In the genomic region with DNA sequence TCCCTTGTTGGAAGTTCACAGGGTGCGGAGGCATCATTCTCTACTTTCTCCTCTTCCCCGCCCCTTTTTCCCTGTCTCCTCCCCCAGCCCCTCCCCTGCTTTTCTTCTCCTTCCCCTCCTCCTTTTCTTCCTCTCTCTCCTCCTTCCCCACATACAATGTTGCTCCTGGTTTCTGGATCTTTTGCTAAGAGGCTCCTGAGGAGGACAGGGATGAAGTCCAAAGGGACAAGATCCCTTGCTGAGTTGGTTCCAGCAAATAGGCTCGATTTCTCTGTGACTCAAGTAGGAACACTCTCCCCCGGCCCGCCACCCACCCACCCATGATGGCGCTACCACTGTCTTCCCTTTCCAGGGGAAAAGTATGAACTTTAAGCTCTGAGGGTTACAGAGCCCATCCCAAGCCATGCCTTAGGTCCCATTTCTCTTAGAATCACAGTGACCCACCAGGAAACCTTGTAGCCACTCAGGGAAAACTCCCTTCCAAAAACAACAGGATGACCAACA, we compare ENCODE assay signal across 10 cellular contexts. TPM values are rescaled to one million over a fixed set of nuclear protein-coding genes. Genes with fewer than 3 reads are reported as not detected.
A peak's percentile ranks its signal among the peaks of the same experiment; 100 is the strongest.
DNase-seq lines count a peak whose midpoint lies in the region; ATAC-seq and TF ChIP-seq lines count a peak whose summit lies in the region.
"Had no signal": no experiment of that assay in that cellular context is flagged by ENCODE, and none has a peak within 500 bp of the region (broad histone marks: within the 10 kb centered on the region; RNA-seq: fewer than 3 reads in every experiment).

No MANE protein-coding gene starts in this region.

- TF ChIP-seq EP300 in SK-N-SH (IDR thresholded peaks at IDR 0.05; ENCODE audit: borderline replicate concordance in 1 of 2, low read depth in 1 of 2, low read length in 1 of 2) = no peak
- no peak for TF ChIP-seq EP300 in stomach (IDR thresholded peaks at IDR 0.05)

- H4K20me1 ChIP-seq in SK-N-SH (ENCODE audit: insufficient read depth) = no peaks in the 10 kb centered on the region

- H3K27me3 ChIP-seq in SK-N-SH (ENCODE audit: insufficient read depth) (no peaks in the 10 kb centered on the region), iPS-18a (ENCODE audit: control insufficient read depth, insufficient read depth, low read length) (peaks cover 12% of the 10 kb centered on the region), stomach (no peaks in the 10 kb centered on the region), body of pancreas (no peaks in the 10 kb centered on the region)
- H3K27me3 ChIP-seq: pancreas had no signal

- H3K9me3 ChIP-seq in SK-N-SH (no peaks in the 10 kb centered on the region), iPS-18a (ENCODE audit: control insufficient read depth, low read depth, low read length) (no peaks in the 10 kb centered on the region), stomach (no peaks in the 10 kb centered on the region), body of pancreas (no peaks in the 10 kb centered on the region)
- H3K9me3 ChIP-seq: esophagus muscularis mucosa, pancreas had no signal

- peak overlapping the region; percentile 58; the same call in 1 of the 2 replicates for H2AFZ ChIP-seq in SK-N-SH (ENCODE audit: low read depth)

- no peak for ATAC-seq in SK-N-SH treated with all-trans-retinoic acid at 6 μM for 48 hours
- ATAC-seq in GM21381 (IDR thresholded peaks at IDR 0.05; ENCODE audit: unreplicated experiment) = no peak
- ATAC-seq in body of pancreas = no peak

- no peaks in the 10 kb centered on the region for H3K36me3 ChIP-seq in SK-N-SH (replicated peaks in 1 of 2; ENCODE audit: control insufficient read depth in 1 of 2, insufficient read depth in 2 of 2, low read length in 1 of 2)
- H3K36me3 ChIP-seq in iPS-18a (ENCODE audit: control insufficient read depth, low read depth, low read length) = no peaks in the 10 kb centered on the region
- H3K36me3 ChIP-seq in stomach = peaks cover 0 to 13% (median 0%) of the 10 kb centered on the region in 4 donors
- no peaks in the 10 kb centered on the region for H3K36me3 ChIP-seq in body of pancreas (replicated peaks in 1 of 2; ENCODE audit: insufficient read depth in 1 of 2, low read depth in 2 of 2)
- H3K36me3 ChIP-seq: esophagus muscularis mucosa, pancreas had no signal

- WGBS in SK-N-SH (ENCODE audit: low lambda C conversion rate) = 91% methylated on average over 6 of the region's 6 CpGs
- 29 to 53% (median 47%) methylated on average over 6 of the region's 6 CpGs for WGBS in stomach, 5 donors
- 49 to 67% methylated on average over 6 of the region's 6 CpGs for WGBS in body of pancreas, 2 donors

- H3K4me1 ChIP-seq in SK-N-SH (ENCODE audit: control insufficient read depth in 1 of 2, insufficient read depth in 2 of 2, low read depth in 1 of 2, low read length in 1 of 2) = peaks cover 18 to 25% of the 10 kb centered on the region in 2 experiments
- H3K4me1 ChIP-seq in iPS-18a (ENCODE audit: control insufficient read depth, low read depth, low read length) = peaks cover 15% of the 10 kb centered on the region
- peaks cover 21 to 50% (median 38%) of the 10 kb centered on the region in 4 donors for H3K4me1 ChIP-seq in stomach
- peaks cover 19% of the 10 kb centered on the region for H3K4me1 ChIP-seq in body of pancreas

- intact Hi-C loops in stomach (cut with DNase I; ENCODE audit: low total_unique reads) (no loop called here), body of pancreas (cut with DNase I) (no loop called here)

- H3F3A ChIP-seq in SK-N-SH (replicated peaks; ENCODE audit: insufficient read depth) = peaks cover 10% of the 10 kb centered on the region

- DNase-seq in SK-N-SH = no peak
- peak; percentile 31 for DNase-seq in RPMI7951 (ENCODE audit: low read depth)
- peak; percentile 57 for DNase-seq in stomach
- no peak for DNase-seq in body of pancreas
- DNase-seq in OCI-M2 (lab: John Stamatoyannopoulos, UW; ENCODE audit: unreplicated experiment) = no peak

- H3K9me2 ChIP-seq in SK-N-SH = no peaks in the 10 kb centered on the region

- H3K27ac ChIP-seq in SK-N-SH (ENCODE audit: low read depth in 2 of 2, low read length in 1 of 2) = no peak overlapping the region
- H3K27ac ChIP-seq in iPS-18a (ENCODE audit: low read length) = no peak overlapping the region
- peak overlapping the region in 4 of 5 donors; percentile 12 to 98 (median 56) for H3K27ac ChIP-seq in stomach
- no peak overlapping the region for H3K27ac ChIP-seq in body of pancreas
- H3K27ac ChIP-seq: pancreas had no signal

- peak in 1 of 4 donors; percentile 22 for TF ChIP-seq POLR2A in stomach (IDR thresholded peaks at IDR 0.05)
- TF ChIP-seq POLR2A in body of pancreas (IDR thresholded peaks at IDR 0.05) = no peak

- POLR2A ChIA-PET in SK-N-SH (lab: Yijun Ruan, JAX) = no interaction called here

- TF ChIP-seq CTCF in SK-N-SH (IDR thresholded peaks at IDR 0.05) (no peak), stomach (IDR thresholded peaks at IDR 0.05) (no peak), body of pancreas (IDR thresholded peaks at IDR 0.05) (no peak)

- CTCF ChIA-PET in SK-N-SH (lab: Yijun Ruan, JAX) = interaction anchor here (0.6 to 6.4 kb wide), 15 partner anchors 13 to 301 kb away, joined by 3 to 53 read pairs (median 4); a partner anchor contains a TSS

- H3K4me3 ChIP-seq in SK-N-SH (ENCODE audit: low read depth in 2 of 2, low read length in 1 of 2) (no peak overlapping the region), iPS-18a (ENCODE audit: low read length) (peak overlapping the region; percentile 39), stomach (peak overlapping the region in 3 of 4 donors; percentile 55 to 88 (median 75)), body of pancreas (no peak overlapping the region)

- no peak overlapping the region for H3K9ac ChIP-seq in SK-N-SH
- H3K9ac ChIP-seq in iPS-18a (ENCODE audit: low read length) = no peak overlapping the region

- TF ChIP-seq RAD21 in SK-N-SH (IDR thresholded peaks at IDR 0.05; ENCODE audit: low read length) = no peak

- peak overlapping the region; percentile 64; the same call in 1 of the 2 replicates for H3K4me2 ChIP-seq in SK-N-SH

- peaks cover 22% of the 10 kb centered on the region for H3K79me2 ChIP-seq in SK-N-SH (ENCODE audit: insufficient read depth)

TF ChIP-seq in SK-N-SH, 30 proteins besides CTCF, POLR2A, EP300 and RAD21 (continues in another document):
- TF ChIP-seq NRF1 (IDR thresholded peaks at IDR 0.05; ENCODE audit: low read depth, low read length) (no peak), NFIC (IDR thresholded peaks at IDR 0.05; ENCODE audit: borderline replicate concordance) (no peak), EZH2phosphoT487 (IDR thresholded peaks at IDR 0.05; ENCODE audit: borderline replicate concordance, low read depth) (no peak), YY1 (IDR thresholded peaks at IDR 0.05; ENCODE audit: low read depth) (no peak)

TF ChIP-seq in SK-N-SH treated with all-trans-retinoic acid at 6 μM for 48 hours, 23 proteins besides CTCF, POLR2A, EP300 and RAD21 (continues in another document):
- TF ChIP-seq, protein P1, sequence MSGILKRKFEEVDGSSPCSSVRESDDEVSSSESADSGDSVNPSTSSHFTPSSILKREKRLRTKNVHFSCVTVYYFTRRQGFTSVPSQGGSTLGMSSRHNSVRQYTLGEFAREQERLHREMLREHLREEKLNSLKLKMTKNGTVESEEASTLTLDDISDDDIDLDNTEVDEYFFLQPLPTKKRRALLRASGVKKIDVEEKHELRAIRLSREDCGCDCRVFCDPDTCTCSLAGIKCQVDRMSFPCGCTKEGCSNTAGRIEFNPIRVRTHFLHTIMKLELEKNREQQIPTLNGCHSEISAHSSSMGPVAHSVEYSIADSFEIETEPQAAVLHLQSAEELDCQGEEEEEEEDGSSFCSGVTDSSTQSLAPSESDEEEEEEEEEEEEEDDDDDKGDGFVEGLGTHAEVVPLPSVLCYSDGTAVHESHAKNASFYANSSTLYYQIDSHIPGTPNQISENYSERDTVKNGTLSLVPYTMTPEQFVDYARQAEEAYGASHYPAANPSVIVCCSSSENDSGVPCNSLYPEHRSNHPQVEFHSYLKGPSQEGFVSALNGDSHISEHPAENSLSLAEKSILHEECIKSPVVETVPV (CRISPR knock-in tag; IDR thresholded peaks at IDR 0.05) = no peak
- TF ChIP-seq ESRRG (CRISPR knock-in tag; IDR thresholded peaks at IDR 0.05) (no peak), ZFP30 (CRISPR knock-in tag; IDR thresholded peaks at IDR 0.05) (no peak)

RNA-seq across cellular contexts. Expression of a gene that starts 0.9 kb away (rescaled TPM):
- polyA plus RNA-seq in SK-N-SH (2012; rRNA removed) (6.2 and 6.7 TPM in 2 replicates), stomach (10 to 100 TPM; 12.1 to 19.5 (median 14.0) TPM)
- 2.8 and 4.4 TPM in 2 replicates for polyA plus RNA-seq in SK-N-SH (2012; cell fraction: cytosol; rRNA removed)
- polyA plus RNA-seq in SK-N-SH (2012; cell fraction: nucleus; rRNA removed) = 15.1 and 17.2 TPM in 2 replicates
- total RNA-seq in RPMI7951 (2014; rRNA removed; shearing (Covaris generic)) = 11.7 and 11.8 TPM in 2 replicates
- total RNA-seq in stomach (100 to 1,000 TPM in 1 of 5 donors, 10 to 100 TPM in 2, 1 to 10 TPM in 2; 6.4 to 130 (median 12.9) TPM), body of pancreas (10 to 100 TPM in 1 of 2 donors, 1 to 10 TPM in 1; 4.9 to 10.1 TPM)

RNA-seq across cellular contexts. Expression of a gene that starts 10.9 kb away (rescaled TPM):
- not detected in 2 replicates for polyA plus RNA-seq in SK-N-SH (2012; rRNA removed)
- not detected in 2 replicates for polyA plus RNA-seq in SK-N-SH (2012; cell fraction: cytosol; rRNA removed)
- polyA plus RNA-seq in SK-N-SH (2012; cell fraction: nucleus; rRNA removed) = not detected in 2 replicates
- total RNA-seq in RPMI7951 (2014; rRNA removed; shearing (Covaris generic)) = not detected in 2 replicates
- over 10,000 TPM in 1 of 5 donors, 1,000 to 10,000 TPM in 3, 100 to 1,000 TPM in 1; 101 to 32,926 (median 1,172) TPM for total RNA-seq in stomach
- over 10,000 TPM in 2 of 3 donors, 1,000 to 10,000 TPM in 1; 8,432 to 48,206 (median 26,682) TPM for polyA plus RNA-seq in stomach
- 10 to 100 TPM; 48.8 to 91.1 TPM for total RNA-seq in body of pancreas

RNA-seq across cellular contexts. Expression of a gene that starts 43.4 kb away (rescaled TPM):
- polyA plus RNA-seq in SK-N-SH (2012; rRNA removed) (7.5 and 8.6 TPM in 2 replicates), stomach (1 to 10 TPM; 2.9 to 4.4 (median 4.1) TPM)
- polyA plus RNA-seq in SK-N-SH (2012; cell fraction: cytosol; rRNA removed) = 5.0 and 6.0 TPM in 2 replicates
- polyA plus RNA-seq in SK-N-SH (2012; cell fraction: nucleus; rRNA removed) = 20.0 and 30.2 TPM in 2 replicates
- total RNA-seq in RPMI7951 (2014; rRNA removed; shearing (Covaris generic)) = 1.2 and 2.3 TPM in 2 replicates
- total RNA-seq in stomach (10 to 100 TPM in 1 of 5 donors, 1 to 10 TPM in 3, under 1 TPM in 1; 0.29 to 22.2 (median 3.1) TPM), body of pancreas (1 to 10 TPM; 2.6 to 5.3 TPM)

RNA-seq across cellular contexts. Expression of a gene that starts 44.3 kb away (rescaled TPM):
- polyA plus RNA-seq in SK-N-SH (2012; rRNA removed) (3.9 and 5.0 TPM in 2 replicates), stomach (1 to 10 TPM in 2 of 3 donors, not detected in 1; 1.9 to 4.8 TPM)
- 0.46 and 0.96 TPM in 2 replicates for polyA plus RNA-seq in SK-N-SH (2012; cell fraction: cytosol; rRNA removed)
- polyA plus RNA-seq in SK-N-SH (2012; cell fraction: nucleus; rRNA removed) = 57.9 and 78.4 TPM in 2 replicates
- total RNA-seq in RPMI7951 (2014; rRNA removed; shearing (Covaris generic)) = 0.12 and 0.88 TPM in 2 replicates
- total RNA-seq in stomach (10 to 100 TPM in 3 of 5 donors, 1 to 10 TPM in 2; 4.4 to 77.0 (median 27.8) TPM), body of pancreas (10 to 100 TPM in 1 of 2 donors, 1 to 10 TPM in 1; 4.4 to 16.8 TPM)

RNA-seq across cellular contexts. Expression of a gene that starts 51.2 kb away (rescaled TPM):
- polyA plus RNA-seq in SK-N-SH (2012; rRNA removed) = 493 and 565 TPM in 2 replicates
- 608 and 661 TPM in 2 replicates for polyA plus RNA-seq in SK-N-SH (2012; cell fraction: cytosol; rRNA removed)
- polyA plus RNA-seq in SK-N-SH (2012; cell fraction: nucleus; rRNA removed) = 171 and 252 TPM in 2 replicates
- total RNA-seq in RPMI7951 (2014; rRNA removed; shearing (Covaris generic)) = 228 and 261 TPM in 2 replicates
- 100 to 1,000 TPM in 2 of 5 donors, 10 to 100 TPM in 3; 11.9 to 159 (median 68.7) TPM for total RNA-seq in stomach
- 100 to 1,000 TPM; 308 to 343 (median 323) TPM for polyA plus RNA-seq in stomach
- total RNA-seq in body of pancreas = 100 to 1,000 TPM in 1 of 2 donors, 10 to 100 TPM in 1; 83.5 to 127 TPM

Comparison
In these comparisons a context has a peak if more than half of its experiments do, and no peak if none do; other contexts are left out.
1. DNase-seq: peak in RPMI7951 (single experiment) and stomach (single experiment); none in SK-N-SH (single experiment), body of pancreas (0 of 4) and OCI-M2 (single experiment).
2. H3K27ac ChIP-seq: peak in stomach (4 of 5); none in SK-N-SH (0 of 2), iPS-18a (single experiment) and body of pancreas (0 of 4).
3. H3K4me3 ChIP-seq: peak in iPS-18a (single experiment) and stomach (3 of 4); none in SK-N-SH (0 of 2) and body of pancreas (0 of 2).
4. RNA of a gene that starts 10.9 kb away (total RNA-seq): 101 to 32,926 TPM in stomach and 48.8 to 91.1 TPM in body of pancreas; not detected in RPMI7951; every median in the first group is over 10 times any median in the second.